In the genomic region with DNA sequence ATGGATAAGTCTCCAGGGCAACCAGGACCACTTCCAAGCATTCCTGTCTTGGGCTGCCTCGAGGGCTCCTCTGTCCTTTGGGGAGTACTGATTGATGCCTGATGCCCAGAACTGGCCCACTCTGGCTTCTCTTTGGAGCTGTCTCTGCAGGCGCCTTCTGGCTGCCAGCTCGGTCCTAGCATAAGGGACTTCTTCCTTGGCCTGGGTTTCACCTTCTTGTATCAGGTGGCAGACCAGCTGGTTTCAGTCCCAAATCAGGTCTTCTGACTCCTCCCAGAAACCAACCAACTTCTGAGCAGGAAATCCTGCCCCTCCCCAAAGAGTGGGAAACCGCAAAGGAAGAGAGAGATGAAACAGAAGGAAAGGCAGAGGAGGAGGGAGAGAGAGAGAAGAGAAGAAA, we compare ENCODE assay signal across 11 cellular contexts.
A peak's percentile ranks its signal among the peaks of the same experiment; 100 is the strongest.
DNase-seq lines count a peak whose midpoint lies in the region; ATAC-seq, FAIRE-seq and TF ChIP-seq lines count a peak whose summit lies in the region.
"Had no signal": no experiment of that assay in that cellular context is flagged by ENCODE, and none has a peak within 500 bp of the region (broad histone marks: within the 10 kb centered on the region; RNA-seq: fewer than 3 reads in every experiment).

No MANE protein-coding gene starts in this region.

- H2AFZ ChIP-seq in OCI-LY3 (ENCODE audit: low read depth, low read length): no peak overlapping the region

- H3K36me3 Mint-ChIP-seq in effector memory CD8-positive, alpha-beta T cell (ENCODE audit: insufficient read depth): peaks cover 4% of the 10 kb centered on the region

- peak overlapping the region; percentile 35 to 68 for H3K4me3 Mint-ChIP-seq in effector memory CD8-positive, alpha-beta T cell

- peaks cover 0 to 11% of the 10 kb centered on the region in 2 donors for H3K27me3 Mint-ChIP-seq in effector memory CD8-positive, alpha-beta T cell

- H3K36me3 ChIP-seq in OCI-LY3 (replicated peaks; ENCODE audit: low read depth, low read length): no peaks in the 10 kb centered on the region

- H3K27ac ChIP-seq in OCI-LY3 (ENCODE audit: low read length): no peak overlapping the region

- no peaks in the 10 kb centered on the region for H3K9me3 Mint-ChIP-seq in effector memory CD8-positive, alpha-beta T cell

- no peaks in the 10 kb centered on the region for H3K9me3 ChIP-seq in OCI-LY3 (ENCODE audit: insufficient read depth, low read length)

- H3K27ac Mint-ChIP-seq in effector memory CD8-positive, alpha-beta T cell: peak overlapping the region; percentile 53 to 58

- peak; percentile 55 for ATAC-seq in GM21367 (IDR thresholded peaks at IDR 0.05; ENCODE audit: unreplicated experiment)
- peak; percentile 83 for ATAC-seq in effector memory CD8-positive, alpha-beta T cell (replicated peaks)

- peaks cover 23% of the 10 kb centered on the region for H3K4me1 ChIP-seq in OCI-LY3 (ENCODE audit: low read length)

- no peaks in the 10 kb centered on the region for H4K20me1 ChIP-seq in OCI-LY3 (ENCODE audit: insufficient read depth, low read length)

- no peaks in the 10 kb centered on the region for H3K79me2 ChIP-seq in OCI-LY3 (ENCODE audit: low read length)

- peak; percentile 21 for FAIRE-seq in GM18507 (lab: Jason Lieb, UNC)
- FAIRE-seq: astrocyte, small intestine had no signal

- peak overlapping the region; percentile 39 for H3K4me2 ChIP-seq in OCI-LY3 (ENCODE audit: low read length)

- peaks cover 26% of the 10 kb centered on the region for H3K27me3 ChIP-seq in OCI-LY3 (ENCODE audit: low read depth, low read length)

- H3K4me1 Mint-ChIP-seq in effector memory CD8-positive, alpha-beta T cell (ENCODE audit: low read depth in 2 of 2): peaks cover 8 to 23% of the 10 kb centered on the region in 2 donors

- peak; percentile 23 for TF ChIP-seq CTCF in OCI-LY3 (IDR thresholded peaks at IDR 0.05; ENCODE audit: low read depth, low read length)

- H3K9ac ChIP-seq in OCI-LY3 (ENCODE audit: low read length): no peak overlapping the region

- H3K4me3 ChIP-seq in OCI-LY3 (ENCODE audit: low read length): no peak overlapping the region

- DNase-seq in GM18507 (ENCODE audit: extremely low spot score, insufficient read length, low read depth): no peak
- DNase-seq in effector memory CD8-positive, alpha-beta T cell: peak in 1 of 3 experiments; percentile 4
- DNase-seq in NCI-H748 (lab: John Stamatoyannopoulos, UW; ENCODE audit: unreplicated experiment): no peak
- DNase-seq in Ammon's horn (ENCODE audit: low spot score): no peak
- no peak for DNase-seq in NOMO-1 treated with DMSO at 0.1 percent for 48 hours (lab: John Stamatoyannopoulos, UW; ENCODE audit: unreplicated experiment)
- DNase-seq: activated CD4-positive, CD25-positive, alpha-beta regulatory T cell; KBM-7; small intestine had no signal
